In genomic region chr1:93674071-93674470, GRCh38 we compare ENCODE assay signal across 7 cellular contexts. TPM values are rescaled to one million over a fixed set of nuclear protein-coding genes. Genes with fewer than 3 reads are reported as not detected.
DNase-seq lines count a peak whose midpoint lies in the region; ATAC-seq, FAIRE-seq and TF ChIP-seq lines count a peak whose summit lies in the region.
"Not testable (repeated sequence)": the region's sequence is repeated elsewhere in the genome, so short reads cannot be mapped to it uniquely, and the experiment has no call there.

No MANE protein-coding gene starts in this region.

- CTCF ChIA-PET in HepG2 (lab: Yijun Ruan, JAX; ENCODE audit: low intra/inter-chr PET ratio, low total read pairs) = not testable (repeated sequence)

- TF ChIP-seq CTCF in RWPE2 (IDR thresholded peaks at IDR 0.05; ENCODE audit: poor library complexity, severe bottlenecking); HepG2 (CRISPR knock-in tag; IDR thresholded peaks at IDR 0.05); sigmoid colon (IDR thresholded peaks at IDR 0.05); vagina (IDR thresholded peaks at IDR 0.05): not testable (repeated sequence)

- peak overlapping the region; percentile 2 for H3K4me2 ChIP-seq in GM23248 (ENCODE audit: unreplicated experiment)
- H3K4me2 ChIP-seq in HepG2 (ENCODE audit: low read depth, low read length) = not testable (repeated sequence)

- peaks cover 33% of the 10 kb centered on the region for H4K20me1 ChIP-seq in GM23248 (ENCODE audit: insufficient read depth)
- H4K20me1 ChIP-seq in HepG2 (ENCODE audit: insufficient read depth, low read length) = not testable (repeated sequence)

- in situ Hi-C loops in GM23248 (cut with MboI); HepG2 (cut with HindIII; ENCODE audit: extremely low pct_ligation_motif_present, low pct_unique_long_range_greater_than_20kb): not testable (repeated sequence)

- not testable (repeated sequence) for H3K9me2 ChIP-seq in GM23248 (ENCODE audit: insufficient read depth)

- H3K9me3 ChIP-seq in GM23248 (ENCODE audit: low read depth); RWPE2 (ENCODE audit: severe bottlenecking); HepG2 (ENCODE audit: low read length); sigmoid colon; subcutaneous abdominal adipose tissue (ENCODE audit: control insufficient read depth in 5 of 5, low read length in 5 of 5); vagina: not testable (repeated sequence)

- H2AFZ ChIP-seq in GM23248; HepG2 (ENCODE audit: low read length): not testable (repeated sequence)

- not testable (repeated sequence) for H3K9ac ChIP-seq in GM23248; HepG2 (ENCODE audit: insufficient read depth, low read depth, low read length); subcutaneous abdominal adipose tissue (ENCODE audit: low read length in 5 of 5)

- not testable (repeated sequence) for DNase-seq in GM23248; RWPE2 (ENCODE audit: low spot score); epithelial cell of prostate (ENCODE audit: low read depth, low spot score); HepG2 (ENCODE audit: low spot score); sigmoid colon; vagina (ENCODE audit: extremely low spot score in 2 of 2)

- not testable (repeated sequence) for H3K27ac ChIP-seq in GM23248; HepG2 (ENCODE audit: extremely low read length, insufficient read depth, low read length)
- H3K27ac ChIP-seq in RWPE2 (ENCODE audit: poor library complexity, severe bottlenecking) (peak overlapping the region; percentile 94), epithelial cell of prostate (peak overlapping the region; percentile 37), sigmoid colon (peak overlapping the region in 3 of 4 donors; percentile 37 to 75 (median 61)), subcutaneous abdominal adipose tissue (ENCODE audit: low read depth, low read length) (peak overlapping the region; percentile 94), vagina (peak overlapping the region; percentile 74)

- H3K4me1 ChIP-seq in GM23248 (ENCODE audit: insufficient read depth) (peaks cover 99% of the 10 kb centered on the region), RWPE2 (ENCODE audit: insufficient read depth, poor library complexity, severe bottlenecking) (peaks cover 91% of the 10 kb centered on the region), HepG2 (ENCODE audit: insufficient read depth, low read length) (peaks cover 76% of the 10 kb centered on the region), sigmoid colon (peaks cover 0 to 75% (median 69%) of the 10 kb centered on the region in 4 donors), subcutaneous abdominal adipose tissue (ENCODE audit: control insufficient read depth in 5 of 5, insufficient read depth in 5 of 5, low read length in 5 of 5) (peaks cover 17 to 96% (median 76%) of the 10 kb centered on the region in 5 donors), vagina (peaks cover 85% of the 10 kb centered on the region)

- H3K27me3 ChIP-seq in GM23248 (replicated peaks; ENCODE audit: insufficient read depth); RWPE2 (ENCODE audit: insufficient read depth, poor library complexity, severe bottlenecking); HepG2 (ENCODE audit: control insufficient read depth in 1 of 2, insufficient read depth in 2 of 2, low read length in 2 of 2); sigmoid colon; subcutaneous abdominal adipose tissue (ENCODE audit: control insufficient read depth in 5 of 5, insufficient read depth in 4 of 5, low read length in 5 of 5); vagina: not testable (repeated sequence)

- FAIRE-seq in HepG2 (lab: Jason Lieb, UNC) = not testable (repeated sequence)

- POLR2A ChIA-PET in HepG2 (lab: Yijun Ruan, JAX) = not testable (repeated sequence)

- not testable (repeated sequence) for BruUV-seq in HepG2 (replicated peaks; lab: Mats Ljungman, UMichigan)

- 95 to 97% methylated on average over 6 of the region's 6 CpGs for WGBS in GM23248 (ENCODE audit: low coverage in 1 of 2, low lambda C conversion rate in 2 of 2, missing lambda C conversion rate in 2 of 2), 2 experiments
- WGBS in HepG2 (ENCODE audit: low lambda C conversion rate) = 73% methylated on average over 6 of the region's 6 CpGs
- WGBS in sigmoid colon, 2 donors = 34 to 74% methylated on average over 6 of the region's 6 CpGs

- H3K4me3 ChIP-seq in GM23248; RWPE2 (ENCODE audit: severe bottlenecking); HepG2 (replicated peaks in 1 of 3; ENCODE audit: insufficient read depth in 1 of 3, low read depth in 2 of 3, low read length in 3 of 3); sigmoid colon; subcutaneous abdominal adipose tissue (ENCODE audit: low read depth in 1 of 5, low read length in 5 of 5); vagina: not testable (repeated sequence)

- intact Hi-C loops in HepG2 (cut with micrococcal nuclease; ENCODE audit: unreplicated experiment); sigmoid colon (cut with DNase I); vagina (cut with DNase I): not testable (repeated sequence)

- H3K36me3 ChIP-seq in GM23248 (ENCODE audit: low read depth) (peaks cover 59% of the 10 kb centered on the region), RWPE2 (ENCODE audit: low read depth) (peaks cover 98% of the 10 kb centered on the region), HepG2 (replicated peaks in 1 of 2; ENCODE audit: control insufficient read depth in 1 of 2, insufficient read depth in 2 of 2, low read length in 2 of 2) (peaks cover 1 to 14% of the 10 kb centered on the region in 2 experiments; a peak in 2 of 5 replicates), subcutaneous abdominal adipose tissue (ENCODE audit: control insufficient read depth in 5 of 5, insufficient read depth in 5 of 5, low read length in 5 of 5) (peaks cover 0 to 11% (median 0%) of the 10 kb centered on the region in 5 donors)
- not testable (repeated sequence) for H3K36me3 ChIP-seq in sigmoid colon, vagina

- not testable (repeated sequence) for ATAC-seq in RWPE2 (ENCODE audit: low read depth); HepG2

- not testable (repeated sequence) for TF ChIP-seq POLR2A in HepG2 (IDR thresholded peaks at IDR 0.05; ENCODE audit: insufficient read depth in 1 of 2, low read depth in 2 of 2, low read length in 2 of 2); sigmoid colon (IDR thresholded peaks at IDR 0.05); vagina (IDR thresholded peaks at IDR 0.05)

- peaks cover 100% of the 10 kb centered on the region for H3K79me2 ChIP-seq in GM23248 (ENCODE audit: insufficient read depth)
- peaks cover 25% of the 10 kb centered on the region for H3K79me2 ChIP-seq in HepG2 (ENCODE audit: insufficient read depth, low read length)

- peaks cover 91% of the 10 kb centered on the region for H3F3A ChIP-seq in GM23248 (ENCODE audit: insufficient read depth)

- TF ChIP-seq RAD21 in HepG2 (CRISPR knock-in tag; IDR thresholded peaks at IDR 0.05) = not testable (repeated sequence)

- not testable (repeated sequence) for TF ChIP-seq EP300 in HepG2 (IDR thresholded peaks at IDR 0.05; ENCODE audit: low read depth in 2 of 2, low read length in 2 of 2); HepG2 (CRISPR knock-in tag; IDR thresholded peaks at IDR 0.05; ENCODE audit: borderline replicate concordance); sigmoid colon (IDR thresholded peaks at IDR 0.05)

TF ChIP-seq in HepG2, 621 proteins besides CTCF, POLR2A, EP300 and RAD21:
- peak; percentile 80 for TF ChIP-seq ZNF121 (CRISPR knock-in tag; IDR thresholded peaks at IDR 0.05)

RNA-seq across cellular contexts. Expression of gene BCAR3, which starts 7.6 kb away (rescaled TPM):
- 79.5 and 83.2 TPM in 2 replicates for total RNA-seq in GM23248 (2014; rRNA removed; shearing (Covaris generic))
- polyA plus RNA-seq in GM23248 (2016; fragmentation: Nextera tagmentation; extraction: Ambion mirVana) (62.2 and 65.1 TPM in 2 replicates), HepG2 (2011; rRNA removed) (3.6 and 5.4 TPM in 2 replicates), sigmoid colon (10 to 100 TPM; 24.8 to 43.2 (median 39.5) TPM)
- total RNA-seq in HepG2 (2016; rRNA removed; fragmentation: Illumina TruSeq; extraction: Trizol) (4.8 and 5.5 TPM in 2 replicates), sigmoid colon (10 to 100 TPM; 12.3 to 22.1 (median 18.2) TPM), vagina (22.8 TPM)
- 2.6 and 3.2 TPM in 2 replicates for total RNA-seq in HepG2 (2016; cell fraction: cytosol; rRNA removed; fragmentation: Illumina TruSeq; extraction: Trizol; ENCODE audit: low read depth)
- 4.7 and 5.1 TPM in 2 replicates for total RNA-seq in HepG2 (2016; cell fraction: insoluble cytoplasmic fraction; rRNA removed; fragmentation: Illumina TruSeq; extraction: Trizol)
- 3.3 and 3.5 TPM in 2 replicates for total RNA-seq in HepG2 (2016; cell fraction: membrane; rRNA removed; fragmentation: Illumina TruSeq; extraction: Trizol)
- total RNA-seq in HepG2 (2016; cell fraction: nucleus; rRNA removed; fragmentation: Illumina TruSeq; extraction: Trizol) = 4.6 TPM in 2 replicates
- polyA plus RNA-seq in HepG2 (2011; cell fraction: cytosol; rRNA removed) = 3.1 and 3.4 TPM in 2 replicates
- 6.8 and 8.6 TPM in 2 replicates for polyA plus RNA-seq in HepG2 (2011; cell fraction: nucleus; rRNA removed)
- 4.7 and 5.8 TPM in 2 replicates for polyA plus RNA-seq in HepG2 (2012)
- 0.58 and 0.79 TPM in 2 replicates for polyA plus RNA-seq in HepG2 (2016; cell fraction: cytosol; fragmentation: Illumina TruSeq; extraction: Trizol; ENCODE audit: low read depth)
- polyA plus RNA-seq in HepG2 (2016; cell fraction: insoluble cytoplasmic fraction; fragmentation: Illumina TruSeq; extraction: Trizol; ENCODE audit: low read depth) = 4.8 and 6.3 TPM in 2 replicates
- 1.2 and 1.6 TPM in 2 replicates for polyA plus RNA-seq in HepG2 (2016; cell fraction: membrane; fragmentation: Illumina TruSeq; extraction: Trizol; ENCODE audit: low read depth)
- 3.7 and 6.7 TPM in 2 replicates for polyA plus RNA-seq in HepG2 (2016; cell fraction: nucleus; fragmentation: Illumina TruSeq; extraction: Trizol; ENCODE audit: insufficient read depth, low read depth)
- polyA minus RNA-seq in HepG2 (2011; rRNA and poly(A)+ RNA removed; ENCODE audit: low replicate concordance) = 8.2 and 39.9 TPM in 2 replicates
- 7.6 and 8.4 TPM in 2 replicates for polyA minus RNA-seq in HepG2 (2011; cell fraction: cytosol; rRNA and poly(A)+ RNA removed)
- polyA minus RNA-seq in HepG2 (2011; cell fraction: nucleus; rRNA and poly(A)+ RNA removed) = 10.4 and 10.6 TPM in 2 replicates
